Comparison of ENCODE assay signal across 7 cellular contexts in the genomic region with DNA sequence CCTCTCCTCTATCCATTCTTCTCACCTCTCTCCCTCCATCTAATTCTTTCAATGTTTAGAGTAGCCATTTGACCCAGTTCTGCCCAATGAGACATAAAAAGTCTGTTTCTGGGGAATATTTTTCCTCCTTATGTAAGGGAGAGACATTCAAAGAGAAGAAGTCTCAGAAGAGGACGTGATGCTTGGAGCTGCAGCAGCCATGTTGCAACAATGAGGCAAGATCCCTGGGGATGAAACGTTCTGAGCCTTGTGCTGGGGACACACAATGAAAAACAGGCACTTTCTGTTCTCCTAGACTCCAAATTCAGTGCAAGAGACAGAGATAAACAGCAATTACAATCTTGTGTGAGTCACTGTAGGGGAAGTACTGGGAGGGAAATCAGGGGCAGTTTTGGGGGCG.
"Had no signal": no experiment of that assay in that cellular context is flagged by ENCODE, and none has a peak within 500 bp of the region (broad histone marks: within the 10 kb centered on the region; RNA-seq: fewer than 3 reads in every experiment).

No MANE protein-coding gene starts in this region.

- DNase-seq: GF-D8 had no signal

- FAIRE-seq: G401.6, GM12878, GM12891, GM12892, GM18507, GM19239 had no signal

- H3K4me3 ChIP-seq: GM12878 had no signal

- ATAC-seq: GM12878 had no signal
